Comparison of ENCODE assay signal across 28 cellular contexts in the genomic region with DNA sequence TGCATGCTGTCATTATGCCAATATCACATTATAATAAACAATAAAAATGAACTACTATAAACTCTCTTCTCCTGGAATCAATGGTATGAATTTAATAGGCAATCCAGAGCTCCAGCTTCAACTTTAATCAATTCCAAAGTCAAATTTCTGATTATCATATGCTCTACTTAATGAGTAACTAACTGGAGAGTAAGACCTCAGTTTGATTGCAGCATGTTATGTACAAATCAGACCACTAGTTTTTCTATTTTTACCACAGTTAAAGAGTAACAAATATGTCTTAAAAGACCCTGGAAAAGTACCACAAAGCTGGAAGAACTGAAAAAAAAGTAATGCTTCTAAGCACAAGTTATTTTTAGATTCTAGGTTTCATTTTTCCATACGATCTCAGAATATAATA.
"Had no signal": no experiment of that assay in that cellular context is flagged by ENCODE, and none has a peak within 500 bp of the region (broad histone marks: within the 10 kb centered on the region; RNA-seq: fewer than 3 reads in every experiment).

No MANE protein-coding gene starts in this region.

- H3K36me3 ChIP-seq: breast epithelium, heart left ventricle, right atrium auricular region, thyroid gland, upper lobe of right lung had no signal

- FAIRE-seq: colon had no signal

- H3K9me3 ChIP-seq: breast epithelium, psoas muscle, right atrium auricular region, thyroid gland, upper lobe of right lung had no signal

- H3K9ac ChIP-seq: parathyroid adenoma had no signal

- H3K27me3 ChIP-seq: breast epithelium, right atrium auricular region, thyroid gland had no signal

- ATAC-seq: activated CD8-positive, alpha-beta T cell treated with anti-CD3 and anti-CD28 coated beads for 36 hours; activated naive CD8-positive, alpha-beta T cell treated with anti-CD3 and anti-CD28 coated beads, Interleukin-2, amount 50 U/mL, for 24 hours; activated T-cell treated with anti-CD3 and anti-CD28 coated beads, Interleukin-2, amount 50 U/mL, for 4 hours; activated T-helper 17 cell treated with anti-CD3 and anti-CD28 coated beads, Interleukin-2, amount 50 U/mL, for 72 hours; heart left ventricle; left ventricle myocardium superior; naive thymus-derived CD4-positive, alpha-beta T cell; psoas muscle; stimulated activated effector memory CD8-positive, alpha-beta T cell treated with anti-CD3 and anti-CD28 coated beads, Interleukin-12 subunit alpha, Interleukin-12 subunit beta, amount 100 ng/mL, for 72 hours; stimulated activated naive CD8-positive, alpha-beta T cell treated with anti-CD3 and anti-CD28 coated beads, Interleukin-15, amount 100 ng/mL, for 72 hours; T-cell; upper lobe of right lung had no signal

- H3K4me1 ChIP-seq: breast epithelium, psoas muscle, right atrium auricular region, thyroid gland, upper lobe of right lung had no signal

- DNase-seq: activated B cell treated with CpG ODN at 0.5 μM for 24 hours; activated CD4-positive, alpha-beta T cell treated with anti-CD3 and anti-CD28 coated beads, Interleukin-2, amount 50 U/mL, for 1 hour; activated CD8-positive, alpha-beta T cell treated with anti-CD3 and anti-CD28 coated beads for 36 hours; activated naive CD8-positive, alpha-beta T cell treated with anti-CD3 and anti-CD28 coated beads, Interleukin-2, amount 50 U/mL, for 24 hours; activated T-cell treated with anti-CD3 and anti-CD28 coated beads, Interleukin-2, amount 50 U/mL, for 4 hours; dermis blood vessel endothelial cell; effector CD4-positive, alpha-beta T cell; foreskin fibroblast; heart left ventricle; left ventricle myocardium superior; mammary epithelial cell; naive thymus-derived CD4-positive, alpha-beta T cell; nucleus accumbens; psoas muscle; stimulated activated CD4-positive, alpha-beta T cell treated with anti-CD3 and anti-CD28 coated beads, Interleukin-12 subunit alpha, Interleukin-12 subunit beta, amount 100 ng/mL, for 4 hours; stimulated activated CD4-positive, alpha-beta T cell treated with anti-CD3 and anti-CD28 coated beads, Interleukin-4, amount 100 ng/mL, for 24 hours; stimulated activated naive CD8-positive, alpha-beta T cell treated with anti-CD3 and anti-CD28 coated beads, Interleukin-15, amount 100 ng/mL, for 72 hours; substantia nigra; T-cell; thyroid gland; upper lobe of right lung had no signal

- H3K4me3 ChIP-seq: breast epithelium, heart left ventricle, psoas muscle, right atrium auricular region, thyroid gland, upper lobe of right lung had no signal

- H3K27ac ChIP-seq: breast epithelium, epithelial cell of prostate, heart left ventricle, parathyroid adenoma, psoas muscle, right atrium auricular region, thyroid gland, upper lobe of right lung had no signal
